1 cellular context compared by ENCODE assay signal in the genomic region with DNA sequence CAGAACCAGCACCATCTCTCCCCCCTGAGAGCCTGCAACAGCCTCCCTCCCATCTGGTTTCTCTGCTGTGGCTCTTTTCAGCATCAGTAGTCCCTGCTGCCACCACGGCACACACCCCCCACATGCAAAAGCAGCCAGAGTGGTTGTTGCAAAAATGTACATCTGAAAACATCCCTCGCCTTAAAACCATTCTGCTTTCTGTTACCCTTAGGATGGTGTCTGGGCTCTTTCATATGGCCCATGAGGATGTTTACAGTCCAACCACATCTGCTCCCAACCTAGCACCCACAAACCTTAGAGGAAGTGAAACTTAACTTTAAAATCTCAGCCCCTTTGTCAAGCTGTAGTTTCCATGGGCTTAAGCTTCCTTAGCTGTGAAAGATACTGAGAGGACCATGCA.
TF ChIP-seq lines count a peak whose summit lies in the region.

No MANE protein-coding gene starts in this region.

TF ChIP-seq in HepG2, 621 proteins besides CTCF, POLR2A, EP300 and RAD21:
- TF ChIP-seq MAFF (IDR thresholded peaks at IDR 0.05; ENCODE audit: low read depth, low read length) (no peak), NBN (conservative IDR thresholded peaks at IDR 0.05) (no peak), ZNF251 (CRISPR knock-in tag; IDR thresholded peaks at IDR 0.05) (no peak), REL (CRISPR knock-in tag; conservative IDR thresholded peaks at IDR 0.05) (no peak), FOXJ3 (CRISPR knock-in tag; IDR thresholded peaks at IDR 0.05; ENCODE audit: borderline replicate concordance) (no peak), ZC3H4 (CRISPR knock-in tag; IDR thresholded peaks at IDR 0.05; ENCODE audit: borderline replicate concordance) (no peak), MXD4 (CRISPR knock-in tag; IDR thresholded peaks at IDR 0.05) (no peak), SRF (IDR thresholded peaks at IDR 0.05; ENCODE audit: low read depth, low read length) (no peak), SKI (IDR thresholded peaks at IDR 0.05; ENCODE audit: partially characterized antibody) (no peak), TSC22D2 (CRISPR knock-in tag; IDR thresholded peaks at IDR 0.05; ENCODE audit: borderline replicate concordance) (no peak), MTF1 (CRISPR knock-in tag; IDR thresholded peaks at IDR 0.05) (no peak), PHF5A (CRISPR knock-in tag; IDR thresholded peaks at IDR 0.05; ENCODE audit: low read depth, unreplicated experiment) (no peak)
- TF ChIP-seq, protein P1, sequence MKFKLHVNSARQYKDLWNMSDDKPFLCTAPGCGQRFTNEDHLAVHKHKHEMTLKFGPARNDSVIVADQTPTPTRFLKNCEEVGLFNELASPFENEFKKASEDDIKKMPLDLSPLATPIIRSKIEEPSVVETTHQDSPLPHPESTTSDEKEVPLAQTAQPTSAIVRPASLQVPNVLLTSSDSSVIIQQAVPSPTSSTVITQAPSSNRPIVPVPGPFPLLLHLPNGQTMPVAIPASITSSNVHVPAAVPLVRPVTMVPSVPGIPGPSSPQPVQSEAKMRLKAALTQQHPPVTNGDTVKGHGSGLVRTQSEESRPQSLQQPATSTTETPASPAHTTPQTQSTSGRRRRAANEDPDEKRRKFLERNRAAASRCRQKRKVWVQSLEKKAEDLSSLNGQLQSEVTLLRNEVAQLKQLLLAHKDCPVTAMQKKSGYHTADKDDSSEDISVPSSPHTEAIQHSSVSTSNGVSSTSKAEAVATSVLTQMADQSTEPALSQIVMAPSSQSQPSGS (CRISPR knock-in tag; IDR thresholded peaks at IDR 0.05), result no peak
- TF ChIP-seq, protein P2, sequence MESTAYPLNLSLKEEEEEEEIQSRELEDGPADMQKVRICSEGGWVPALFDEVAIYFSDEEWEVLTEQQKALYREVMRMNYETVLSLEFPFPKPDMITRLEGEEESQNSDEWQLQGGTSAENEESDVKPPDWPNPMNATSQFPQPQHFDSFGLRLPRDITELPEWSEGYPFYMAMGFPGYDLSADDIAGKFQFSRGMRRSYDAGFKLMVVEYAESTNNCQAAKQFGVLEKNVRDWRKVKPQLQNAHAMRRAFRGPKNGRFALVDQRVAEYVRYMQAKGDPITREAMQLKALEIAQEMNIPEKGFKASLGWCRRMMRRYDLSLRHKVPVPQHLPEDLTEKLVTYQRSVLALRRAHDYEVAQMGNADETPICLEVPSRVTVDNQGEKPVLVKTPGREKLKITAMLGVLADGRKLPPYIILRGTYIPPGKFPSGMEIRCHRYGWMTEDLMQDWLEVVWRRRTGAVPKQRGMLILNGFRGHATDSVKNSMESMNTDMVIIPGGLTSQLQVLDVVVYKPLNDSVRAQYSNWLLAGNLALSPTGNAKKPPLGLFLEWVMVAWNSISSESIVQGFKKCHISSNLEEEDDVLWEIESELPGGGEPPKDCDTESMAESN (CRISPR knock-in tag; conservative IDR thresholded peaks at IDR 0.05), result no peak
- TF ChIP-seq, protein P3, sequence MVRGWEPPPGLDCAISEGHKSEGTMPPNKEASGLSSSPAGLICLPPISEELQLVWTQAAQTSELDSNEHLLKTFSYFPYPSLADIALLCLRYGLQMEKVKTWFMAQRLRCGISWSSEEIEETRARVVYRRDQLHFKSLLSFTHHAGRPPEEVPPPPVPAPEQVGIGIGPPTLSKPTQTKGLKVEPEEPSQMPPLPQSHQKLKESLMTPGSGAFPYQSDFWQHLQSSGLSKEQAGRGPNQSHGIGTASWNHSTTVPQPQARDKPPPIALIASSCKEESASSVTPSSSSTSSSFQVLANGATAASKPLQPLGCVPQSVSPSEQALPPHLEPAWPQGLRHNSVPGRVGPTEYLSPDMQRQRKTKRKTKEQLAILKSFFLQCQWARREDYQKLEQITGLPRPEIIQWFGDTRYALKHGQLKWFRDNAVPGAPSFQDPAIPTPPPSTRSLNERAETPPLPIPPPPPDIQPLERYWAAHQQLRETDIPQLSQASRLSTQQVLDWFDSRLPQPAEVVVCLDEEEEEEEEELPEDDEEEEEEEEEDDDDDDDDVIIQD (CRISPR knock-in tag; IDR thresholded peaks at IDR 0.05; ENCODE audit: low read depth), result no peak
- TF ChIP-seq, protein P4, sequence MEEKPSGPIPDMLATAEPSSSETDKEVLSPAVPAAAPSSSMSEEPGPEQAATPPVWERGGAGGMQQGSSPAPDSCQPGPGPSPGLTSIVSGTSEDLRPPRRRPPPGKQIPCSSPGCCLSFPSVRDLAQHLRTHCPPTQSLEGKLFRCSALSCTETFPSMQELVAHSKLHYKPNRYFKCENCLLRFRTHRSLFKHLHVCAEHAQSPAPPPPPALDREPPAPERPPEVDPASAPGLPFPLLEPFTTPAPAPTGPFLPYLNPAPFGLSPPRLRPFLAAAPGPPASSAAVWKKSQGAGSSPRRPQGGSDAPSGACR (CRISPR knock-in tag; IDR thresholded peaks at IDR 0.05), result no peak
- TF ChIP-seq, protein P5, sequence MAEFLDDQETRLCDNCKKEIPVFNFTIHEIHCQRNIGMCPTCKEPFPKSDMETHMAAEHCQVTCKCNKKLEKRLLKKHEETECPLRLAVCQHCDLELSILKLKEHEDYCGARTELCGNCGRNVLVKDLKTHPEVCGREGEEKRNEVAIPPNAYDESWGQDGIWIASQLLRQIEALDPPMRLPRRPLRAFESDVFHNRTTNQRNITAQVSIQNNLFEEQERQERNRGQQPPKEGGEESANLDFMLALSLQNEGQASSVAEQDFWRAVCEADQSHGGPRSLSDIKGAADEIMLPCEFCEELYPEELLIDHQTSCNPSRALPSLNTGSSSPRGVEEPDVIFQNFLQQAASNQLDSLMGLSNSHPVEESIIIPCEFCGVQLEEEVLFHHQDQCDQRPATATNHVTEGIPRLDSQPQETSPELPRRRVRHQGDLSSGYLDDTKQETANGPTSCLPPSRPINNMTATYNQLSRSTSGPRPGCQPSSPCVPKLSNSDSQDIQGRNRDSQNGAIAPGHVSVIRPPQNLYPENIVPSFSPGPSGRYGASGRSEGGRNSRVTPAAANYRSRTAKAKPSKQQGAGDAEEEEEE (CRISPR knock-in tag; IDR thresholded peaks at IDR 0.05; ENCODE audit: borderline replicate concordance), result no peak
- TF ChIP-seq, protein P6, sequence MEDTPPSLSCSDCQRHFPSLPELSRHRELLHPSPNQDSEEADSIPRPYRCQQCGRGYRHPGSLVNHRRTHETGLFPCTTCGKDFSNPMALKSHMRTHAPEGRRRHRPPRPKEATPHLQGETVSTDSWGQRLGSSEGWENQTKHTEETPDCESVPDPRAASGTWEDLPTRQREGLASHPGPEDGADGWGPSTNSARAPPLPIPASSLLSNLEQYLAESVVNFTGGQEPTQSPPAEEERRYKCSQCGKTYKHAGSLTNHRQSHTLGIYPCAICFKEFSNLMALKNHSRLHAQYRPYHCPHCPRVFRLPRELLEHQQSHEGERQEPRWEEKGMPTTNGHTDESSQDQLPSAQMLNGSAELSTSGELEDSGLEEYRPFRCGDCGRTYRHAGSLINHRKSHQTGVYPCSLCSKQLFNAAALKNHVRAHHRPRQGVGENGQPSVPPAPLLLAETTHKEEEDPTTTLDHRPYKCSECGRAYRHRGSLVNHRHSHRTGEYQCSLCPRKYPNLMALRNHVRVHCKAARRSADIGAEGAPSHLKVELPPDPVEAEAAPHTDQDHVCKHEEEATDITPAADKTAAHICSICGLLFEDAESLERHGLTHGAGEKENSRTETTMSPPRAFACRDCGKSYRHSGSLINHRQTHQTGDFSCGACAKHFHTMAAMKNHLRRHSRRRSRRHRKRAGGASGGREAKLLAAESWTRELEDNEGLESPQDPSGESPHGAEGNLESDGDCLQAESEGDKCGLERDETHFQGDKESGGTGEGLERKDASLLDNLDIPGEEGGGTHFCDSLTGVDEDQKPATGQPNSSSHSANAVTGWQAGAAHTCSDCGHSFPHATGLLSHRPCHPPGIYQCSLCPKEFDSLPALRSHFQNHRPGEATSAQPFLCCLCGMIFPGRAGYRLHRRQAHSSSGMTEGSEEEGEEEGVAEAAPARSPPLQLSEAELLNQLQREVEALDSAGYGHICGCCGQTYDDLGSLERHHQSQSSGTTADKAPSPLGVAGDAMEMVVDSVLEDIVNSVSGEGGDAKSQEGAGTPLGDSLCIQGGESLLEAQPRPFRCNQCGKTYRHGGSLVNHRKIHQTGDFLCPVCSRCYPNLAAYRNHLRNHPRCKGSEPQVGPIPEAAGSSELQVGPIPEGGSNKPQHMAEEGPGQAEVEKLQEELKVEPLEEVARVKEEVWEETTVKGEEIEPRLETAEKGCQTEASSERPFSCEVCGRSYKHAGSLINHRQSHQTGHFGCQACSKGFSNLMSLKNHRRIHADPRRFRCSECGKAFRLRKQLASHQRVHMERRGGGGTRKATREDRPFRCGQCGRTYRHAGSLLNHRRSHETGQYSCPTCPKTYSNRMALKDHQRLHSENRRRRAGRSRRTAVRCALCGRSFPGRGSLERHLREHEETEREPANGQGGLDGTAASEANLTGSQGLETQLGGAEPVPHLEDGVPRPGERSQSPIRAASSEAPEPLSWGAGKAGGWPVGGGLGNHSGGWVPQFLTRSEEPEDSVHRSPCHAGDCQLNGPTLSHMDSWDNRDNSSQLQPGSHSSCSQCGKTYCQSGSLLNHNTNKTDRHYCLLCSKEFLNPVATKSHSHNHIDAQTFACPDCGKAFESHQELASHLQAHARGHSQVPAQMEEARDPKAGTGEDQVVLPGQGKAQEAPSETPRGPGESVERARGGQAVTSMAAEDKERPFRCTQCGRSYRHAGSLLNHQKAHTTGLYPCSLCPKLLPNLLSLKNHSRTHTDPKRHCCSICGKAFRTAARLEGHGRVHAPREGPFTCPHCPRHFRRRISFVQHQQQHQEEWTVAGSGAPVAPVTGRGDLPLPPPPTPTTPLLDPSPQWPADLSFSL (CRISPR knock-in tag; IDR thresholded peaks at IDR 0.05), result no peak
TF ChIP-seq in HepG2: peak in this region for 0.
